ENCODE assay signal across 17 cellular contexts in genomic region chr4:45629717-45630116, GRCh38.
A peak's percentile ranks its signal among the peaks of the same experiment; 100 is the strongest.
DNase-seq lines count a peak whose midpoint lies in the region; ATAC-seq and TF ChIP-seq lines count a peak whose summit lies in the region.
"Had no signal": no experiment of that assay in that cellular context is flagged by ENCODE, and none has a peak within 500 bp of the region (broad histone marks: within the 10 kb centered on the region; RNA-seq: fewer than 3 reads in every experiment).

No MANE protein-coding gene starts in this region.

- no peaks in the 10 kb centered on the region for H3K27me3 ChIP-seq in left ventricle myocardium inferior (ENCODE audit: low read depth)

- no peak overlapping the region for H3K4me3 ChIP-seq in left ventricle myocardium inferior

- no peaks in the 10 kb centered on the region for H3K9me3 ChIP-seq in left ventricle myocardium inferior (replicated peaks)

- H3K36me3 ChIP-seq in left ventricle myocardium inferior: no peaks in the 10 kb centered on the region

- H3K4me1 ChIP-seq in left ventricle myocardium inferior: no peaks in the 10 kb centered on the region

- intact Hi-C loops in Right ventricle myocardium superior (cut with DNase I): no loop called here
- intact Hi-C loops in left ventricle myocardium inferior (cut with micrococcal nuclease): no loop called here

- TF ChIP-seq CTCF in left ventricle myocardium inferior (IDR thresholded peaks at IDR 0.05; ENCODE audit: borderline replicate concordance): no peak

- peak; percentile 22 for ATAC-seq in Right ventricle myocardium superior (ENCODE audit: poor library complexity)
- no peak for ATAC-seq in HG03432 (IDR thresholded peaks at IDR 0.05; ENCODE audit: unreplicated experiment)
- ATAC-seq in GM18909 (IDR thresholded peaks at IDR 0.05; ENCODE audit: poor library complexity, unreplicated experiment): no peak
- ATAC-seq: PC-3 had no signal

- DNase-seq in Right ventricle myocardium superior (no peak), left ventricle myocardium inferior (no peak), fibroblast of peridontal ligament (ENCODE audit: extremely low read depth) (peak; percentile 1), midbrain (lab: John Stamatoyannopoulos, UW) (peak; percentile 69), NOMO-1 (lab: John Stamatoyannopoulos, UW; ENCODE audit: unreplicated experiment in 2 of 2) (no peak), NCI-H146 (lab: John Stamatoyannopoulos, UW) (no peak)
- DNase-seq: DND-41, GF-D8, KBM-7, NCI-H1436, NCI-H2029 treated with DMSO at 0.1 percent for 48 hours, NCI-H2171 treated with DMSO at 0.1 percent for 48 hours, NCI-H748 treated with DMSO at 0.1 percent for 48 hours, PC-3 had no signal

- no peak overlapping the region for H3K27ac ChIP-seq in left ventricle myocardium inferior (replicated peaks)
- H3K27ac ChIP-seq: C4-2B had no signal

Comparison
In these comparisons a context has a peak if more than half of its experiments do, and no peak if none do; other contexts are left out.
1. DNase-seq: peak in fibroblast of peridontal ligament (single experiment) and midbrain (single experiment); none in Right ventricle myocardium superior (single experiment), left ventricle myocardium inferior (single experiment), NOMO-1 (0 of 2) and NCI-H146 (single experiment).